Comparison of ENCODE assay signal across 27 cellular contexts in genomic region chr3:65379223-65379622, GRCh38.
"Had no signal": no experiment of that assay in that cellular context is flagged by ENCODE, and none has a peak within 500 bp of the region (broad histone marks: within the 10 kb centered on the region; RNA-seq: fewer than 3 reads in every experiment).

No MANE protein-coding gene starts in this region.

- H3K4me1 ChIP-seq: left lung, pancreas, prostate gland, spleen, transverse colon, upper lobe of left lung, vagina had no signal

- H3K4me1 Mint-ChIP-seq: immature natural killer cell; natural killer cell; stimulated activated effector memory CD8-positive, alpha-beta T cell treated with anti-CD3 and anti-CD28 coated beads, Interleukin-12 subunit alpha, Interleukin-12 subunit beta, amount 100 ng/mL, for 72 hours had no signal

- H3K27me3 Mint-ChIP-seq: stimulated activated naive CD8-positive, alpha-beta T cell treated with anti-CD3 and anti-CD28 coated beads, Interleukin-15, Interleukin-2, amounts not matched to agents 100 ng/mL and 50 ng/mL, for 24 hours had no signal

- DNase-seq: head of caudate nucleus; hippocampal formation; immature natural killer cell; kidney; left colon; midbrain; natural killer cell; nephron progenitor cell; nucleus accumbens; retina; small intestine; spleen; stimulated activated CD4-positive, alpha-beta T cell treated with anti-CD3 and anti-CD28 coated beads, Interleukin-4, amount 100 ng/mL, for 24 hours; stimulated activated naive CD4-positive, alpha-beta T cell; substantia nigra; thyroid gland; transverse colon had no signal

- H3K27me3 ChIP-seq: left lung, pancreas, spleen, thyroid gland, transverse colon, upper lobe of left lung, vagina had no signal

- H3K36me3 ChIP-seq: prostate gland, transverse colon had no signal

- H3K4me3 ChIP-seq: left lung, lung, pancreas, prostate gland, spleen, thyroid gland, transverse colon, upper lobe of left lung, vagina had no signal

- H3K4me3 Mint-ChIP-seq: immature natural killer cell; natural killer cell; nephron progenitor cell; stimulated activated effector memory CD8-positive, alpha-beta T cell treated with anti-CD3 and anti-CD28 coated beads, Interleukin-12 subunit alpha, Interleukin-12 subunit beta, amount 100 ng/mL, for 72 hours; stimulated activated naive CD8-positive, alpha-beta T cell treated with anti-CD3 and anti-CD28 coated beads, Interleukin-15, Interleukin-2, amounts not matched to agents 100 ng/mL and 50 ng/mL, for 24 hours had no signal

- H3K9me3 ChIP-seq: left lung, pancreas, prostate gland, thyroid gland, transverse colon, upper lobe of left lung, vagina had no signal

- H3K27ac Mint-ChIP-seq: immature natural killer cell; natural killer cell; nephron progenitor cell; stimulated activated effector memory CD8-positive, alpha-beta T cell treated with anti-CD3 and anti-CD28 coated beads, Interleukin-12 subunit alpha, Interleukin-12 subunit beta, amount 100 ng/mL, for 72 hours; stimulated activated naive CD8-positive, alpha-beta T cell treated with anti-CD3 and anti-CD28 coated beads, Interleukin-15, Interleukin-2, amounts not matched to agents 100 ng/mL and 50 ng/mL, for 24 hours had no signal

- ATAC-seq: left colon; left lung; natural killer cell; pancreas; right cardiac atrium; sciatic nerve; stimulated activated effector memory CD8-positive, alpha-beta T cell treated with anti-CD3 and anti-CD28 coated beads, Interleukin-12 subunit alpha, Interleukin-12 subunit beta, amount 100 ng/mL, for 72 hours had no signal

- H3K27ac ChIP-seq: left lung, pancreas, prostate gland, spleen, thyroid gland, transverse colon, upper lobe of left lung, vagina had no signal

- H3K36me3 Mint-ChIP-seq: immature natural killer cell; natural killer cell; stimulated activated effector memory CD8-positive, alpha-beta T cell treated with anti-CD3 and anti-CD28 coated beads, Interleukin-12 subunit alpha, Interleukin-12 subunit beta, amount 100 ng/mL, for 72 hours had no signal
